10 cellular contexts compared by ENCODE assay signal in the genomic region with DNA sequence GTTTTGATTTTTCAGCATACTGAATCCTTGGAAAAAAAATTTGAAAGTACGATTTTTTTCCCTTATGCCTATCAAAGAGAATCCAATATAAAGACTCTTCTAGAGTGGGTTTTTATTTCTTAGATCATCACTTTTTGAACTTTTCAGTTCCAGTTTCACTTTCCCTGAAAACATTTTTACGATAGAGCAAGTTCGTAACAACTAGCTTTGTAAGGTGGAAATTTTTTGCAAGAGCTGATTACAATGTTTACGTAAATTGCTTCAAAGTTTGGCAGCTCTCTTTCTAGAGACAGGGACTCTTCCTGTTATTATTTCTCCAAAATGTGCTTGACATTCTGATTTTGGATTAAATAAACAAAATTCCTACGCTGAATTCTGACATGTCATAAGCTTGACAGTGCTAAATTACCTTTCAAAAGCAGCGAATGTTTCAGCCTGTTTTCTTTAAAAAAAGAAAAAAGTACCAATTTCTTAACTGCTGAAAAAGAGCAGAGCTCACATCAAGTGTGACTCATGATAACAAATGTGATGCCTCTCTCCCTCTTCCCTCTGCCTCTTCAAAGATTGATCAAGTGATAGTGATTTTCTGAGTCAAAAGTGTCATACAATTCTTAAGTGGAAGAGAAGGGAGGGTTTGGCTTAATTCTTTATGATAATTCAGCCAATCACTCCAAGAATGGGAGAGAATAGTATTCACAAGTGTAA.
DNase-seq lines count a peak whose midpoint lies in the region; ATAC-seq and TF ChIP-seq lines count a peak whose summit lies in the region.
"Had no signal": no experiment of that assay in that cellular context is flagged by ENCODE, and none has a peak within 500 bp of the region (broad histone marks: within the 10 kb centered on the region; RNA-seq: fewer than 3 reads in every experiment).

No MANE protein-coding gene starts in this region.

- no peak for TF ChIP-seq CTCF in fibroblast of villous mesenchyme (IDR thresholded peaks at IDR 0.05; ENCODE audit: insufficient read depth, low read depth, low read length)

- H3K27me3 ChIP-seq in SJSA1 (replicated peaks) (no peaks in the 10 kb centered on the region), skeletal muscle satellite cell (ENCODE audit: control insufficient read depth, insufficient read depth, low read length) (no peaks in the 10 kb centered on the region)

- H3K9ac ChIP-seq in skeletal muscle satellite cell (ENCODE audit: low read depth, low read length): peak overlapping the region; percentile 29

- no peaks in the 10 kb centered on the region for H3K4me1 ChIP-seq in SJSA1 (replicated peaks)
- no peaks in the 10 kb centered on the region for H3K4me1 ChIP-seq in skeletal muscle satellite cell (ENCODE audit: control insufficient read depth, insufficient read depth, low read length)

- peak in 1 of 2 experiments; percentile 9 for DNase-seq in SJSA1 (ENCODE audit: low read depth in 1 of 2, low spot score in 2 of 2)
- DNase-seq in fibroblast of villous mesenchyme (ENCODE audit: low read depth): peak; percentile 43
- DNase-seq in DMS114 treated with DMSO at 0.1 percent for 48 hours (lab: John Stamatoyannopoulos, UW; ENCODE audit: unreplicated experiment): no peak
- DNase-seq in HuH-7.5 (ENCODE audit: low spot score): no peak
- no peak for DNase-seq in NCI-H1694 (lab: John Stamatoyannopoulos, UW)
- DNase-seq: activated effector memory CD4-positive, alpha-beta T cell treated with Interleukin-2 at 50 U/mL for 16 hours; HFFc6 had no signal

- H3K27ac ChIP-seq in SJSA1: no peak overlapping the region

- no peaks in the 10 kb centered on the region for H3K36me3 ChIP-seq in SJSA1
- no peaks in the 10 kb centered on the region for H3K36me3 ChIP-seq in skeletal muscle satellite cell (ENCODE audit: insufficient read depth, low read length)

- peak overlapping the region; percentile 75 for H3K4me2 ChIP-seq in skeletal muscle satellite cell (ENCODE audit: low read length)

- peak; percentile 40 for ATAC-seq in GM19351 (IDR thresholded peaks at IDR 0.05; ENCODE audit: unreplicated experiment)
- ATAC-seq in GM18868 (IDR thresholded peaks at IDR 0.05; ENCODE audit: unreplicated experiment): no peak

- 0 out of 2 replicates have a peak overlapping the region, but pooled peaks have one; percentile 2 for H3K4me3 ChIP-seq in SJSA1
- H3K4me3 ChIP-seq in fibroblast of villous mesenchyme (ENCODE audit: low read depth, low read length): peak overlapping the region; percentile 30
- peak overlapping the region; percentile 48 for H3K4me3 ChIP-seq in skeletal muscle satellite cell (ENCODE audit: low read length)

- H3K9me3 ChIP-seq in SJSA1 (replicated peaks): no peaks in the 10 kb centered on the region
- no peaks in the 10 kb centered on the region for H3K9me3 ChIP-seq in skeletal muscle satellite cell (replicated peaks; ENCODE audit: low read length)
